In genomic region chrX:15619053-15619772, GRCh38 we compare ENCODE assay signal across 19 cellular contexts. TPM values are rescaled to one million over a fixed set of nuclear protein-coding genes. Genes with fewer than 3 reads are reported as not detected.
DNase-seq lines count a peak whose midpoint lies in the region; ATAC-seq and TF ChIP-seq lines count a peak whose summit lies in the region.
"Had no signal": no experiment of that assay in that cellular context is flagged by ENCODE, and none has a peak within 500 bp of the region (broad histone marks: within the 10 kb centered on the region; RNA-seq: fewer than 3 reads in every experiment).

No MANE protein-coding gene starts in this region.

- peaks cover 9% of the 10 kb centered on the region for H3K4me1 ChIP-seq in Caco-2
- H3K4me1 ChIP-seq: SJSA1 had no signal

- no peak overlapping the region for H3K4me3 ChIP-seq in Caco-2 (ENCODE audit: low read depth, low read length)
- no peak overlapping the region for H3K4me3 ChIP-seq in kidney epithelial cell (ENCODE audit: low read depth, low read length)
- H3K4me3 ChIP-seq: SJSA1 had no signal

- H3K36me3 ChIP-seq in Caco-2 (ENCODE audit: control insufficient read depth, insufficient read depth, low read length) (no peaks in the 10 kb centered on the region), kidney epithelial cell (ENCODE audit: control insufficient read depth, insufficient read depth, low read length) (no peaks in the 10 kb centered on the region)
- H3K36me3 ChIP-seq: SJSA1 had no signal

- no peak overlapping the region for H3K27ac Mint-ChIP-seq in Caco-2 (ENCODE audit: unreplicated experiment)
- H3K27ac Mint-ChIP-seq in MCF 10A (ENCODE audit: low read depth, unreplicated experiment), result no peak overlapping the region
- H3K27ac Mint-ChIP-seq: progenitor cell of endocrine pancreas had no signal

- TF ChIP-seq CTCF in Caco-2 (IDR thresholded peaks at IDR 0.05; ENCODE audit: insufficient read depth in 1 of 2, low read depth in 1 of 2, low read length in 1 of 2, severe bottlenecking in 1 of 2, unreplicated experiment in 1 of 2) (no peak), MCF 10A (IDR thresholded peaks at IDR 0.05; ENCODE audit: unreplicated experiment) (no peak), kidney epithelial cell (IDR thresholded peaks at IDR 0.05; ENCODE audit: insufficient read depth, low read length, poor library complexity, severe bottlenecking) (no peak)

- H3K9me3 ChIP-seq in Caco-2, result no peaks in the 10 kb centered on the region
- H3K9me3 ChIP-seq: SJSA1 had no signal

- H3K36me3 Mint-ChIP-seq in Caco-2 (ENCODE audit: insufficient read depth, unreplicated experiment) (no peaks in the 10 kb centered on the region), MCF 10A (ENCODE audit: insufficient read depth, unreplicated experiment) (no peaks in the 10 kb centered on the region)

- POLR2A ChIA-PET in Caco-2 (lab: Charles Lee), result no interaction called here
- POLR2A ChIA-PET in MCF 10A (lab: Yijun Ruan, JAX), result interaction anchor here (0.7 to 1.5 kb wide), 7 partner anchors 10 to 118 kb away, joined by 3 to 5 read pairs (median 4); partner anchors contain the start of gene CA5B

- H3K27me3 Mint-ChIP-seq in Caco-2 (ENCODE audit: insufficient read depth, unreplicated experiment) (no peaks in the 10 kb centered on the region), MCF 10A (ENCODE audit: insufficient read depth, unreplicated experiment) (peaks cover 22% of the 10 kb centered on the region)
- H3K27me3 Mint-ChIP-seq: progenitor cell of endocrine pancreas had no signal

- H3K27me3 ChIP-seq in Caco-2 (replicated peaks; ENCODE audit: control insufficient read depth, insufficient read depth, low read length) (no peaks in the 10 kb centered on the region), kidney epithelial cell (ENCODE audit: control insufficient read depth, insufficient read depth, low read length) (no peaks in the 10 kb centered on the region)
- H3K27me3 ChIP-seq: SJSA1 had no signal

- H3K9me3 Mint-ChIP-seq in Caco-2 (ENCODE audit: unreplicated experiment) (no peaks in the 10 kb centered on the region), MCF 10A (ENCODE audit: unreplicated experiment) (no peaks in the 10 kb centered on the region)

- CTCF ChIA-PET in Caco-2 (lab: Charles Lee), result no interaction called here
- CTCF ChIA-PET in MCF 10A (lab: Yijun Ruan, JAX), result interaction anchor here (0.5 to 1.1 kb wide), 2 partner anchors 13 to 23 kb away, joined by 3 to 4 read pairs; no protein-coding TSS in a partner anchor

- intact Hi-C loops in Caco-2 (cut with micrococcal nuclease; ENCODE audit: unreplicated experiment), result no loop called here
- intact Hi-C loops in MCF 10A (cut with micrococcal nuclease), result no loop called here
- intact Hi-C loops in head of caudate nucleus (cut with DNase I), result no loop called here

- no TSS peak for BruUV-seq in Caco-2 (replicated peaks; lab: Mats Ljungman, UMichigan)
- BruUV-seq in MCF 10A (replicated peaks; lab: Mats Ljungman, UMichigan), result no TSS peak

- DNase-seq in Caco-2 (peak; percentile 57 to 62), LHCN-M2 (ENCODE audit: low read depth) (peak; percentile 3), MCF 10A (ENCODE audit: unreplicated experiment) (peak; percentile 89), kidney epithelial cell (ENCODE audit: low read depth) (peak; percentile 56), head of caudate nucleus (no peak), NCI-H128 (lab: John Stamatoyannopoulos, UW; ENCODE audit: unreplicated experiment) (no peak)
- no peak for DNase-seq in stimulated activated CD4-positive, alpha-beta T cell treated with anti-CD3 and anti-CD28 coated beads, Interleukin-4, amount 100 ng/mL, for 1 hour
- DNase-seq: amygdala; effector CD4-positive, alpha-beta T cell; GDM1; hypothalamus; MV-4-11; NCI-H526 treated with DMSO at 0.1 percent for 48 hours; stimulated activated CD4-positive, alpha-beta T cell treated with anti-CD3 and anti-CD28 coated beads, Interleukin-2, amount 100 ng/mL, for 48 hours; stimulated activated naive CD4-positive, alpha-beta T cell treated with Interleukin-2 at 50 U/mL for 16 hours had no signal

- ATAC-seq in GM18858 (IDR thresholded peaks at IDR 0.05; ENCODE audit: unreplicated experiment), result no peak

- no peaks in the 10 kb centered on the region for H3K4me1 Mint-ChIP-seq in Caco-2 (ENCODE audit: low read depth, unreplicated experiment)
- H3K4me1 Mint-ChIP-seq in MCF 10A (ENCODE audit: insufficient read depth, unreplicated experiment), result peaks cover 5% of the 10 kb centered on the region

- H3K4me3 Mint-ChIP-seq in Caco-2 (ENCODE audit: unreplicated experiment), result peak overlapping the region; percentile 24
- H3K4me3 Mint-ChIP-seq in MCF 10A (ENCODE audit: unreplicated experiment), result no peak overlapping the region

RNA-seq across cellular contexts. Expression of gene ACE2, which starts 18.5 kb away (rescaled TPM):
- total RNA-seq in Caco-2 (2022), result 1.8 and 2.7 TPM in 2 replicates
- not detected in 2 replicates for total RNA-seq in LHCN-M2 (2014; rRNA removed)
- not detected for polyA plus RNA-seq in LHCN-M2 (2012)
- total RNA-seq in MCF 10A (2022), result not detected in 2 replicates
- total RNA-seq in kidney epithelial cell, result 0.14 TPM in 1 of 2 replicates, not detected in the other
- total RNA-seq: mononuclear cell had no signal

RNA-seq across cellular contexts. Expression of gene CLTRN, which starts 45.4 kb away (rescaled TPM):
- total RNA-seq in Caco-2 (2022) (1.7 and 2.1 TPM in 2 replicates), LHCN-M2 (2014; rRNA removed) (not detected in 2 replicates), MCF 10A (2022) (1.5 and 1.8 TPM in 2 replicates), kidney epithelial cell (0.50 and 2.0 TPM in 2 replicates)
- polyA plus RNA-seq in LHCN-M2 (2012), result 0.07 TPM
- total RNA-seq: SJSA1 had no signal

Comparison
In these comparisons a context has a peak if more than half of its experiments do, and no peak if none do; other contexts are left out.
1. DNase-seq: peak in Caco-2 (2 of 2), LHCN-M2 (single experiment), MCF 10A (single experiment) and kidney epithelial cell (single experiment); none in head of caudate nucleus (0 of 42), NCI-H128 (single experiment) and stimulated activated CD4-positive, alpha-beta T cell treated with anti-CD3 and anti-CD28 coated beads, Interleukin-4, amount 100 ng/mL, for 1 hour (single experiment).